In the genomic region with DNA sequence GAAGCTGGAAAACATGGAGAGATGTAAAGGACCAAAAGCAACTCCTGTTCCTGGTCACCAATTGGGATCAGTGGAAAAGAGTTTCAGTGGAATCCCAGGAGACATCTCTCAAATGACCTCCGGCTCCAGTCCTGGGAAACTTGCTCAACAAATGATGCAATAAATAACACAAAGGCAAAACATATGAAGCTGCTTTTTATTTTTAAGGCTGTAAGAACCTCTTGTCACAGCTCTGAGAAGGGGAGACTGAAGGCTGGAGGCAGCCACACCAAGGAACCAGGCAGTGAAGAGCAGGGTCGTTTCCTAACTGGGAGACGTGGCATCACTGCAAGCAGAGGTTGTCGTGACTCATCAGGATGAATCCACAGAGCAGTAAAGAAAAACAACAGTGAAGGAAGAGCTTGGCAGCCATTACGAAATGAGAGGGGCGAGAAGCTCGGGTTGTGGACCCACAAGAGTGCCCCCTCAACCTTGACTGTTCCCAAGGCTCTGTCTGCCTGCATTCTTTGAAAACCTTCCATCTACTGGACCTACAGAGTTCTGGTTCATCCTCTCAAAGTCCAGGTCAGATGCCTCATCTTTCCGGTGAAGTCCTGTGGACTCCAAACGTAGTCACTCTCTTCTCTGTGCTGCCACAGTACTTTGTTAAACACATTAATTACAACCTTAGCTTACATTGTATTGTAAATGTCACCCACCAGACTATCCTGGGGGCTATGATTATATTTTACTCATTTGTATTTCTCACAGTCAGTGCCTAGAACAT, we compare ENCODE assay signal across 8 cellular contexts. TPM values are rescaled to one million over a fixed set of nuclear protein-coding genes. Genes with fewer than 3 reads are reported as not detected.
DNase-seq lines count a peak whose midpoint lies in the region; ATAC-seq and TF ChIP-seq lines count a peak whose summit lies in the region.

No MANE protein-coding gene starts in this region.

- no peak for TF ChIP-seq RAD21 in HCT116 (IDR thresholded peaks at IDR 0.05; ENCODE audit: low read depth)

- no peaks in the 10 kb centered on the region for H3K36me3 ChIP-seq in HCT116 (ENCODE audit: control insufficient read depth in 1 of 2, insufficient read depth in 2 of 2, low read length in 2 of 2)
- no peaks in the 10 kb centered on the region for H3K36me3 ChIP-seq in left ventricle myocardium inferior
- no peaks in the 10 kb centered on the region for H3K36me3 ChIP-seq in SJCRH30

- no peak for DNase-seq in HCT116 (ENCODE audit: low read depth, low spot score)
- DNase-seq in activated B cell treated with CpG ODN at 0.5 μM for 24 hours: no peak
- no peak for DNase-seq in left ventricle myocardium inferior
- DNase-seq in stimulated activated naive CD8-positive, alpha-beta T cell treated with anti-CD3 and anti-CD28 coated beads, Interleukin-15, amount 100 ng/mL, for 72 hours: no peak
- no peak for DNase-seq in G401 (ENCODE audit: low spot score)
- DNase-seq in SJCRH30: no peak
- no peak for DNase-seq in NCI-H128 (lab: John Stamatoyannopoulos, UW; ENCODE audit: unreplicated experiment)

- peak overlapping the region; percentile 60 for H3K4me2 ChIP-seq in HCT116 (ENCODE audit: low read length)

- H3K27ac ChIP-seq in HCT116 (ENCODE audit: low read depth, low read length): no peak overlapping the region
- H3K27ac ChIP-seq in left ventricle myocardium inferior (replicated peaks): peak overlapping the region; percentile 85
- H3K27ac ChIP-seq in SJCRH30: no peak overlapping the region

- no TSS peak for BruUV-seq in HCT116 (replicated peaks; lab: Mats Ljungman, UMichigan)

- H3K27me3 ChIP-seq in HCT116 (ENCODE audit: insufficient read depth, low read length) (no peaks in the 10 kb centered on the region), left ventricle myocardium inferior (ENCODE audit: low read depth) (no peaks in the 10 kb centered on the region), SJCRH30 (no peaks in the 10 kb centered on the region)

- H3K27me3 Mint-ChIP-seq in activated B cell treated with CpG ODN at 0.5 μM for 24 hours: no peaks in the 10 kb centered on the region
- no peaks in the 10 kb centered on the region for H3K27me3 Mint-ChIP-seq in stimulated activated naive CD8-positive, alpha-beta T cell treated with anti-CD3 and anti-CD28 coated beads, Interleukin-15, amount 100 ng/mL, for 72 hours

- RAD21 ChIA-PET in HCT116 (lab: Charles Lee; ENCODE audit: low non-redundant PET in 1 of 2, low total read pairs in 2 of 2, uncharacterized antibody in 2 of 2, unreplicated experiment in 2 of 2): no interaction called here

- POLR2A ChIA-PET in HCT116 (lab: Charles Lee) (no interaction called here), activated B cell treated with CpG ODN at 0.5 μM for 24 hours (lab: Charles Lee) (interaction anchor here (0.6 to 1.6 kb wide), 2 partner anchors 21 to 32 kb away, joined by 3 read pairs; a partner anchor contains a TSS)

- no peak overlapping the region for H3K9ac ChIP-seq in HCT116 (ENCODE audit: low read length)

- H3K27ac Mint-ChIP-seq in activated B cell treated with CpG ODN at 0.5 μM for 24 hours: peak overlapping the region; percentile 62
- H3K27ac Mint-ChIP-seq in stimulated activated naive CD8-positive, alpha-beta T cell treated with anti-CD3 and anti-CD28 coated beads, Interleukin-15, amount 100 ng/mL, for 72 hours: peak overlapping the region; percentile 31 to 59

- no peak overlapping the region for H3K4me3 Mint-ChIP-seq in activated B cell treated with CpG ODN at 0.5 μM for 24 hours
- H3K4me3 Mint-ChIP-seq in stimulated activated naive CD8-positive, alpha-beta T cell treated with anti-CD3 and anti-CD28 coated beads, Interleukin-15, amount 100 ng/mL, for 72 hours: peak overlapping the region in 1 of 2 donors; percentile 66

- TF ChIP-seq CTCF in HCT116 (IDR thresholded peaks at IDR 0.05 in 2 of 3, conservative IDR thresholded peaks at IDR 0.05 in 1 of 3; ENCODE audit: borderline replicate concordance in 1 of 3, insufficient read depth in 1 of 3, low read depth in 2 of 3, low read length in 2 of 3) (no peak), activated B cell treated with CpG ODN at 0.5 μM for 24 hours (IDR thresholded peaks at IDR 0.05) (no peak), left ventricle myocardium inferior (IDR thresholded peaks at IDR 0.05; ENCODE audit: borderline replicate concordance) (no peak)

- H3K4me1 ChIP-seq in HCT116 (ENCODE audit: control insufficient read depth in 1 of 2, insufficient read depth in 2 of 2, low read length in 2 of 2): peaks cover 10 to 25% of the 10 kb centered on the region in 2 experiments; a peak in 3 of 4 replicates
- H3K4me1 ChIP-seq in left ventricle myocardium inferior: peaks cover 60% of the 10 kb centered on the region
- H3K4me1 ChIP-seq in SJCRH30: peaks cover 5% of the 10 kb centered on the region

- H3K79me2 ChIP-seq in HCT116 (ENCODE audit: insufficient read depth, low read length): peaks cover 31% of the 10 kb centered on the region

- H3K4me3 ChIP-seq in HCT116 (replicated peaks in 1 of 2; ENCODE audit: low read depth in 1 of 2, low read length in 2 of 2) (0 out of 4 replicates have a peak overlapping the region, but pooled peaks of 1 of the 2 experiments have one; percentile 1), left ventricle myocardium inferior (no peak overlapping the region), SJCRH30 (no peak overlapping the region)

- no peak overlapping the region for H2AFZ ChIP-seq in HCT116 (ENCODE audit: low read depth, low read length, poor library complexity, severe bottlenecking)

- ATAC-seq in HCT116: peak; percentile 81
- ATAC-seq in activated B cell treated with CpG ODN at 0.5 μM for 24 hours (ENCODE audit: low read depth): no peak
- ATAC-seq in stimulated activated naive CD8-positive, alpha-beta T cell treated with anti-CD3 and anti-CD28 coated beads, Interleukin-15, amount 100 ng/mL, for 72 hours: no peak
- no peak for ATAC-seq in activated CD4-positive, CD25-positive, alpha-beta regulatory T cell treated with anti-CD3 and anti-CD28 coated beads, Interleukin-2, amount 50 U/mL, for 24 hours

- intact Hi-C loops in HCT116 (cut with micrococcal nuclease) (no loop called here), activated B cell treated with CpG ODN at 0.5 μM for 24 hours (cut with micrococcal nuclease) (loop anchor here (5.0 kb wide), 1 partner anchor 37 kb away; no protein-coding TSS in a partner anchor), left ventricle myocardium inferior (cut with micrococcal nuclease) (no loop called here)

- CTCF ChIA-PET in HCT116 (lab: Charles Lee): no interaction called here
- CTCF ChIA-PET in activated B cell treated with CpG ODN at 0.5 μM for 24 hours (lab: Charles Lee): interaction anchor here (1.3 kb wide), 1 partner anchor 16 kb away, joined by 3 read pairs; no protein-coding TSS in a partner anchor

- no peaks in the 10 kb centered on the region for H3K9me2 ChIP-seq in HCT116 (ENCODE audit: insufficient read depth)

- in situ Hi-C loops in G401 (cut with HindIII; ENCODE audit: low sequenced_read_pairs): no loop called here

- peaks cover 27% of the 10 kb centered on the region for H3K36me3 Mint-ChIP-seq in activated B cell treated with CpG ODN at 0.5 μM for 24 hours (ENCODE audit: low read depth)

- H4K20me1 ChIP-seq in HCT116 (ENCODE audit: insufficient read depth): no peaks in the 10 kb centered on the region

- H3K9me3 ChIP-seq in HCT116 (ENCODE audit: control insufficient read depth in 1 of 2, insufficient read depth in 1 of 2, low read depth in 1 of 2, low read length in 2 of 2): no peaks in the 10 kb centered on the region
- no peaks in the 10 kb centered on the region for H3K9me3 ChIP-seq in left ventricle myocardium inferior (replicated peaks)
- 0 out of 2 replicates have a peak, but pooled peaks cover 2% of the 10 kb centered on the region for H3K9me3 ChIP-seq in SJCRH30 (replicated peaks)

- TF ChIP-seq POLR2A in HCT116 (IDR thresholded peaks at IDR 0.05; ENCODE audit: borderline replicate concordance, extremely low read depth, insufficient read depth, insufficient read length): no peak

- peaks cover 84% of the 10 kb centered on the region for H3K4me1 Mint-ChIP-seq in activated B cell treated with CpG ODN at 0.5 μM for 24 hours
- peaks cover 86% of the 10 kb centered on the region for H3K4me1 Mint-ChIP-seq in stimulated activated naive CD8-positive, alpha-beta T cell treated with anti-CD3 and anti-CD28 coated beads, Interleukin-15, amount 100 ng/mL, for 72 hours

- peaks cover 3% of the 10 kb centered on the region for H3K9me3 Mint-ChIP-seq in activated B cell treated with CpG ODN at 0.5 μM for 24 hours
- H3K9me3 Mint-ChIP-seq in stimulated activated naive CD8-positive, alpha-beta T cell treated with anti-CD3 and anti-CD28 coated beads, Interleukin-15, amount 100 ng/mL, for 72 hours: peaks cover 9 to 20% of the 10 kb centered on the region in 2 donors

TF ChIP-seq in HCT116, 20 proteins besides CTCF, POLR2A, EP300 and RAD21:
- TF ChIP-seq JUND (IDR thresholded peaks at IDR 0.05) (0 out of 2 replicates have a peak, but pooled peaks have one; percentile 3), SIN3A (IDR thresholded peaks at IDR 0.05; ENCODE audit: low read depth) (no peak)

RNA-seq across cellular contexts. Expression of a gene that starts 32.1 kb away (rescaled TPM):
- total RNA-seq in HCT116 (2021; ENCODE audit: unreplicated experiment) (53.2 TPM), activated B cell treated with CpG ODN at 0.5 μM for 24 hours (195 and 215 TPM in 2 replicates), left ventricle myocardium inferior (106 TPM)
- 36.3 and 38.1 TPM in 2 replicates for polyA plus RNA-seq in HCT116 (2012)
- 30.5 and 67.8 TPM in 2 replicates for total RNA-seq in G401 (2014; rRNA removed; shearing (Covaris generic))
- total RNA-seq in SJCRH30 (2014; rRNA removed; shearing (Covaris generic)): 60.2 and 60.5 TPM in 2 replicates
